ENCODE assay signal across 8 cellular contexts in the genomic region with DNA sequence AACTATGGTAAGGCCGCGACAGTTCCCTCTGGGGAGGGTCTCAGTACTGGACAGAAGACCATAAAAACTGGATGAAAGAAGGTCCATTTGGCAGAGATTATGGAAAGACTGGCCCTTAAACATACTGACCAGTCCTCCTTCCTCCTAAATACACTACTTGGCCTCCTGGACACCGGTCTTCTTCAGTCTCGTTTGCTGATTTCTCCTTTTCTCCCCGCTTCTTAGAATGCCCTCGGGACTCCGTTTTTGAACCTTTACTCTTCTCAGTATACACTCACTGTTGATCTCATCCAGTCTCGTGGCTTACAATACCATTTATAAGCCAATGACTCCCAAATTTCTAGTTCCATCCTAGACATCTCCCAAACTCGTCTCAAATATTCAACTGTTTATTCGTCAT. TPM values are rescaled to one million over a fixed set of nuclear protein-coding genes. Genes with fewer than 3 reads are reported as not detected.
DNase-seq lines count a peak whose midpoint lies in the region; ATAC-seq and TF ChIP-seq lines count a peak whose summit lies in the region.

No MANE protein-coding gene starts in this region.

- no peaks in the 10 kb centered on the region for H3K27me3 ChIP-seq in liver (ENCODE audit: control insufficient read depth in 4 of 4, insufficient read depth in 4 of 4, low read length in 3 of 4)

- no peak for TF ChIP-seq RAD21 in liver (IDR thresholded peaks at IDR 0.05)

- peaks cover 3 to 16% (median 13%) of the 10 kb centered on the region in 4 donors for H3K4me1 ChIP-seq in liver (ENCODE audit: control insufficient read depth in 4 of 4, insufficient read depth in 4 of 4, low read length in 3 of 4)
- H3K4me1 ChIP-seq in urinary bladder (ENCODE audit: insufficient read depth) = no peaks in the 10 kb centered on the region

- in situ Hi-C loops in astrocyte of the cerebellum (cut with HindIII; ENCODE audit: low sequenced_read_pairs) = no loop called here

- H3K36me3 ChIP-seq in liver (ENCODE audit: control insufficient read depth in 4 of 4, insufficient read depth in 3 of 4, low read depth in 1 of 4, low read length in 3 of 4) (peaks cover 9 to 29% (median 24%) of the 10 kb centered on the region in 4 donors), urinary bladder (ENCODE audit: insufficient read depth) (peaks cover 2% of the 10 kb centered on the region)

- TF ChIP-seq CTCF in astrocyte of the cerebellum (IDR thresholded peaks at IDR 0.05; ENCODE audit: low read depth, low read length, missing control alignments) = no peak
- TF ChIP-seq CTCF in liver (IDR thresholded peaks at IDR 0.05; ENCODE audit: low read depth, low read length, missing input control) = no peak

- no peaks in the 10 kb centered on the region for H3K9me3 ChIP-seq in liver (ENCODE audit: control insufficient read depth in 4 of 4, low read length in 3 of 4)

- DNase-seq in activated naive CD4-positive, alpha-beta T cell treated with anti-CD3 and anti-CD28 coated beads, Interleukin-2, amount 10 ng/mL, durations not matched to agents 7 days and 5 days = no peak
- DNase-seq in activated naive CD4-positive, alpha-beta T cell treated with Interleukin-2 at 50 U/mL for 16 hours = no peak
- DNase-seq in astrocyte of the cerebellum (ENCODE audit: low read depth) (no peak), kidney glomerular epithelial cell (lab: John Stamatoyannopoulos, UW) (no peak), RPMI8226 (no peak)

- peak overlapping the region; percentile 31 to 71 for H3K9ac ChIP-seq in liver (ENCODE audit: low read depth in 1 of 2, low read length in 2 of 2)

- WGBS in liver = 60% methylated on average over 10 of the region's 10 CpGs
- WGBS in urinary bladder = 48% methylated on average over 10 of the region's 10 CpGs

- peaks cover 27% of the 10 kb centered on the region for H3K36me3 Mint-ChIP-seq in activated naive CD4-positive, alpha-beta T cell treated with anti-CD3 and anti-CD28 coated beads, Interleukin-2, amount 10 ng/mL, durations not matched to agents 7 days and 5 days

- no peak for ATAC-seq in HG02973 (IDR thresholded peaks at IDR 0.05; ENCODE audit: unreplicated experiment)

- H3K27ac ChIP-seq in liver (ENCODE audit: low read depth in 1 of 2, low read length in 2 of 2) (peak overlapping the region; percentile 78 to 79), urinary bladder (ENCODE audit: low read depth) (no peak overlapping the region)

- no peaks in the 10 kb centered on the region for H3K27me3 Mint-ChIP-seq in activated naive CD4-positive, alpha-beta T cell treated with anti-CD3 and anti-CD28 coated beads, Interleukin-2, amount 10 ng/mL, durations not matched to agents 7 days and 5 days

- no peaks in the 10 kb centered on the region for H3K9me3 Mint-ChIP-seq in activated naive CD4-positive, alpha-beta T cell treated with anti-CD3 and anti-CD28 coated beads, Interleukin-2, amount 10 ng/mL, durations not matched to agents 7 days and 5 days

- H3K4me3 ChIP-seq in astrocyte of the cerebellum (ENCODE audit: low read depth, low read length) (peak overlapping the region; percentile 85), liver (ENCODE audit: low read depth in 1 of 3, low read length in 3 of 3) (peak overlapping the region; percentile 75 to 94 (median 87)), urinary bladder (ENCODE audit: low read depth, low read length) (peak overlapping the region; percentile 90)

- CTCF ChIA-PET in activated naive CD4-positive, alpha-beta T cell treated with anti-CD3 and anti-CD28 coated beads, Interleukin-2, amount 10 ng/mL, durations not matched to agents 7 days and 5 days (lab: Charles Lee) = interaction anchor here (0.9 to 1.3 kb wide), 3 partner anchors 26 to 72 kb away, joined by 3 to 6 read pairs (median 3); a partner anchor contains a TSS

- H3K4me3 Mint-ChIP-seq in activated naive CD4-positive, alpha-beta T cell treated with anti-CD3 and anti-CD28 coated beads, Interleukin-2, amount 10 ng/mL, durations not matched to agents 7 days and 5 days = peak overlapping the region; percentile 81

- H3K4me1 Mint-ChIP-seq in activated naive CD4-positive, alpha-beta T cell treated with anti-CD3 and anti-CD28 coated beads, Interleukin-2, amount 10 ng/mL, durations not matched to agents 7 days and 5 days = peaks cover 50% of the 10 kb centered on the region

- H3K27ac Mint-ChIP-seq in activated naive CD4-positive, alpha-beta T cell treated with anti-CD3 and anti-CD28 coated beads, Interleukin-2, amount 10 ng/mL, durations not matched to agents 7 days and 5 days = peak overlapping the region; percentile 95

TF ChIP-seq in liver, 16 proteins besides CTCF, POLR2A, EP300 and RAD21:
- TF ChIP-seq HNF4G (IDR thresholded peaks at IDR 0.05) (no peak), TAF1 (conservative IDR thresholded peaks at IDR 0.05) (no peak)
- TF ChIP-seq, protein P1, sequence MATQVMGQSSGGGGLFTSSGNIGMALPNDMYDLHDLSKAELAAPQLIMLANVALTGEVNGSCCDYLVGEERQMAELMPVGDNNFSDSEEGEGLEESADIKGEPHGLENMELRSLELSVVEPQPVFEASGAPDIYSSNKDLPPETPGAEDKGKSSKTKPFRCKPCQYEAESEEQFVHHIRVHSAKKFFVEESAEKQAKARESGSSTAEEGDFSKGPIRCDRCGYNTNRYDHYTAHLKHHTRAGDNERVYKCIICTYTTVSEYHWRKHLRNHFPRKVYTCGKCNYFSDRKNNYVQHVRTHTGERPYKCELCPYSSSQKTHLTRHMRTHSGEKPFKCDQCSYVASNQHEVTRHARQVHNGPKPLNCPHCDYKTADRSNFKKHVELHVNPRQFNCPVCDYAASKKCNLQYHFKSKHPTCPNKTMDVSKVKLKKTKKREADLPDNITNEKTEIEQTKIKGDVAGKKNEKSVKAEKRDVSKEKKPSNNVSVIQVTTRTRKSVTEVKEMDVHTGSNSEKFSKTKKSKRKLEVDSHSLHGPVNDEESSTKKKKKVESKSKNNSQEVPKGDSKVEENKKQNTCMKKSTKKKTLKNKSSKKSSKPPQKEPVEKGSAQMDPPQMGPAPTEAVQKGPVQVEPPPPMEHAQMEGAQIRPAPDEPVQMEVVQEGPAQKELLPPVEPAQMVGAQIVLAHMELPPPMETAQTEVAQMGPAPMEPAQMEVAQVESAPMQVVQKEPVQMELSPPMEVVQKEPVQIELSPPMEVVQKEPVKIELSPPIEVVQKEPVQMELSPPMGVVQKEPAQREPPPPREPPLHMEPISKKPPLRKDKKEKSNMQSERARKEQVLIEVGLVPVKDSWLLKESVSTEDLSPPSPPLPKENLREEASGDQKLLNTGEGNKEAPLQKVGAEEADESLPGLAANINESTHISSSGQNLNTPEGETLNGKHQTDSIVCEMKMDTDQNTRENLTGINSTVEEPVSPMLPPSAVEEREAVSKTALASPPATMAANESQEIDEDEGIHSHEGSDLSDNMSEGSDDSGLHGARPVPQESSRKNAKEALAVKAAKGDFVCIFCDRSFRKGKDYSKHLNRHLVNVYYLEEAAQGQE (IDR thresholded peaks at IDR 0.05) = no peak
TF ChIP-seq in liver: peak in this region for 0.

RNA-seq across cellular contexts. Expression of a gene that starts 0.7 kb away (rescaled TPM):
- total RNA-seq in liver (10 to 100 TPM; 22.5 to 34.6 TPM), urinary bladder (40.7 TPM)
- polyA plus RNA-seq in liver (10 to 100 TPM; 28.6 to 43.5 TPM), urinary bladder (54.7 TPM)

RNA-seq across cellular contexts. Expression of a gene that starts 26.3 kb away (rescaled TPM):
- total RNA-seq in liver (1 to 10 TPM; 5.1 to 6.7 TPM), urinary bladder (4.2 TPM)
- polyA plus RNA-seq in liver (1 to 10 TPM; 1.5 to 2.6 TPM), urinary bladder (3.1 TPM)

RNA-seq across cellular contexts. Expression of a gene that starts 41.2 kb away (rescaled TPM):
- total RNA-seq in liver = under 1 TPM; 0.05 to 0.50 TPM
- polyA plus RNA-seq in liver = under 1 TPM in 1 of 2 donors, not detected in 1; 0.09 TPM
- 0.16 TPM for total RNA-seq in urinary bladder
- polyA plus RNA-seq in urinary bladder = 0.19 TPM

RNA-seq across cellular contexts. Expression of a gene that starts 42.7 kb away (rescaled TPM):
- total RNA-seq in liver = not detected
- not detected for polyA plus RNA-seq in liver
- not detected for total RNA-seq in urinary bladder
- polyA plus RNA-seq in urinary bladder = 1.8 TPM

RNA-seq across cellular contexts. Expression of a gene that starts 47.4 kb away (rescaled TPM):
- total RNA-seq in liver (under 1 TPM in 1 of 2 donors, not detected in 1; 0.28 TPM), urinary bladder (0.37 TPM)
- polyA plus RNA-seq in liver (not detected), urinary bladder (0.47 TPM)
